ENCODE assay signal across 8 cellular contexts in genomic region chr12:6540181-6540877, GRCh38. TPM values are rescaled to one million over a fixed set of nuclear protein-coding genes. Genes with fewer than 3 reads are reported as not detected.
DNase-seq lines count a peak whose midpoint lies in the region; ATAC-seq, FAIRE-seq and TF ChIP-seq lines count a peak whose summit lies in the region.

No MANE protein-coding gene starts in this region.

- H3K27ac Mint-ChIP-seq in activated T-helper 2 cell treated with anti-CD3 and anti-CD28 coated beads, Interferon-gamma antibody, Interleukin-2, Interleukin-4, amounts not matched to agents 10 μg/mL and 5 μg/mL and 100 μg/mL, durations not matched to agents 14 hours and 24 hours and 36 hours = peak overlapping the region; percentile 73

- ATAC-seq in A549 = peak; percentile 58 to 69
- ATAC-seq in GM18907 (IDR thresholded peaks at IDR 0.05; ENCODE audit: unreplicated experiment) = peak; percentile 35

- FAIRE-seq in A549 (lab: Jason Lieb, UNC) = no peak

- intact Hi-C loops in activated T-helper 2 cell treated with anti-CD3 and anti-CD28 coated beads, Interferon-gamma antibody, Interleukin-2, Interleukin-4, amounts not matched to agents 10 μg/mL and 5 μg/mL and 100 μg/mL, durations not matched to agents 14 hours and 24 hours and 36 hours (cut with micrococcal nuclease) = no loop called here

- H3K36me3 ChIP-seq in parathyroid adenoma (ENCODE audit: control insufficient read depth, insufficient read depth, low read length) = no peaks in the 10 kb centered on the region

- no peak for TF ChIP-seq EP300 in A549 (IDR thresholded peaks at IDR 0.05)

- TF ChIP-seq CTCF in A549 (IDR thresholded peaks at IDR 0.05) (no peak), parathyroid adenoma (IDR thresholded peaks at IDR 0.05) (no peak)

- peak; percentile 87 to 91 for DNase-seq in A549 (ENCODE audit: low read depth in 1 of 2, low spot score in 1 of 2)
- DNase-seq in NCI-H524 (lab: John Stamatoyannopoulos, UW) = peak; percentile 20 to 61
- DNase-seq in activated T-helper 2 cell treated with anti-CD3 and anti-CD28 coated beads, Interferon-gamma antibody, Interleukin-2, Interleukin-4, amounts not matched to agents 10 μg/mL and 5 μg/mL and 100 μg/mL, durations not matched to agents 14 hours and 24 hours and 36 hours (ENCODE audit: low spot score) = peak; percentile 51
- DNase-seq in foreskin melanocyte = peak; percentile 74
- DNase-seq in RPMI8226 = no peak
- DNase-seq in GDM1 (lab: John Stamatoyannopoulos, UW) = no peak

- H3K4me3 Mint-ChIP-seq in activated T-helper 2 cell treated with anti-CD3 and anti-CD28 coated beads, Interferon-gamma antibody, Interleukin-2, Interleukin-4, amounts not matched to agents 10 μg/mL and 5 μg/mL and 100 μg/mL, durations not matched to agents 14 hours and 24 hours and 36 hours (ENCODE audit: low read depth) = peak overlapping the region; percentile 67

- POLR2A ChIA-PET in A549 (lab: Yijun Ruan, JAX) = interaction anchor here (0.8 to 3.5 kb wide), 5 partner anchors 13 to 70 kb away, joined by 3 to 28 read pairs (median 4); partner anchors contain the start of genes MRPL51, NOP2 and VAMP1

- no peaks in the 10 kb centered on the region for H3K27me3 Mint-ChIP-seq in activated T-helper 2 cell treated with anti-CD3 and anti-CD28 coated beads, Interferon-gamma antibody, Interleukin-2, Interleukin-4, amounts not matched to agents 10 μg/mL and 5 μg/mL and 100 μg/mL, durations not matched to agents 14 hours and 24 hours and 36 hours (ENCODE audit: low read depth)

- H3K4me1 ChIP-seq in A549 = peaks cover 57% of the 10 kb centered on the region
- peaks cover 8% of the 10 kb centered on the region for H3K4me1 ChIP-seq in parathyroid adenoma

- peak overlapping the region; percentile 90 for H3K4me2 ChIP-seq in A549
- H3K4me2 ChIP-seq in parathyroid adenoma (ENCODE audit: low read length) = peak overlapping the region; percentile 53

- H3K27ac ChIP-seq in A549 (peak overlapping the region; percentile 70 to 81), parathyroid adenoma (peak overlapping the region; percentile 36)

- no peaks in the 10 kb centered on the region for H3K9me3 Mint-ChIP-seq in activated T-helper 2 cell treated with anti-CD3 and anti-CD28 coated beads, Interferon-gamma antibody, Interleukin-2, Interleukin-4, amounts not matched to agents 10 μg/mL and 5 μg/mL and 100 μg/mL, durations not matched to agents 14 hours and 24 hours and 36 hours

- H3K4me1 Mint-ChIP-seq in activated T-helper 2 cell treated with anti-CD3 and anti-CD28 coated beads, Interferon-gamma antibody, Interleukin-2, Interleukin-4, amounts not matched to agents 10 μg/mL and 5 μg/mL and 100 μg/mL, durations not matched to agents 14 hours and 24 hours and 36 hours (ENCODE audit: low read depth) = peaks cover 49% of the 10 kb centered on the region

- 12% methylated on average over 30 of the region's 35 CpGs for WGBS in A549 (ENCODE audit: missing lambda C conversion rate)

- CTCF ChIA-PET in A549 (lab: Yijun Ruan, JAX) = interaction anchor here (0.9 to 25.9 kb wide), 11 partner anchors 12 to 286 kb away, joined by 3 to 491 read pairs (median 4); partner anchors contain the start of genes IFFO1 and NOP2

- H3K4me3 ChIP-seq in A549 = peak overlapping the region; percentile 34
- H3K4me3 ChIP-seq in parathyroid adenoma (ENCODE audit: low read depth, low read length) = peak overlapping the region; percentile 23

- H3K36me3 Mint-ChIP-seq in activated T-helper 2 cell treated with anti-CD3 and anti-CD28 coated beads, Interferon-gamma antibody, Interleukin-2, Interleukin-4, amounts not matched to agents 10 μg/mL and 5 μg/mL and 100 μg/mL, durations not matched to agents 14 hours and 24 hours and 36 hours (ENCODE audit: low read depth) = peaks cover 67% of the 10 kb centered on the region

- no peak for TF ChIP-seq POLR2A in A549 (IDR thresholded peaks at IDR 0.05; ENCODE audit: low read length)

- H3K9me3 ChIP-seq in A549 (no peaks in the 10 kb centered on the region), parathyroid adenoma (ENCODE audit: control insufficient read depth, low read length) (no peaks in the 10 kb centered on the region)

- no peak overlapping the region for H3K9ac ChIP-seq in parathyroid adenoma

- no peak for TF ChIP-seq RAD21 in A549 (conservative IDR thresholded peaks at IDR 0.05 in 1 of 2, IDR thresholded peaks at IDR 0.05 in 1 of 2)

- H3K27me3 ChIP-seq in parathyroid adenoma (ENCODE audit: control insufficient read depth, insufficient read depth, low read length) = no peaks in the 10 kb centered on the region

- peaks cover 6% of the 10 kb centered on the region for H3K79me2 ChIP-seq in parathyroid adenoma

- H2AFZ ChIP-seq in parathyroid adenoma = peak overlapping the region; percentile 68

TF ChIP-seq in A549, 52 proteins besides CTCF, POLR2A, EP300 and RAD21:
- TF ChIP-seq NR3C1 (IDR thresholded peaks at IDR 0.05) (no peak), TP53 (CRISPR knock-in tag; IDR thresholded peaks at IDR 0.05) (0 out of 2 replicates have a peak, but pooled peaks have one; percentile 31), HOXA7 (CRISPR knock-in tag; IDR thresholded peaks at IDR 0.05) (no peak), MAX (IDR thresholded peaks at IDR 0.05) (peak; percentile 23; the same call in 1 of the 2 replicates), NPAS2 (CRISPR knock-in tag; IDR thresholded peaks at IDR 0.05; ENCODE audit: borderline replicate concordance) (no peak), ZC3H11A (IDR thresholded peaks at IDR 0.05) (no peak), CBX8 (IDR thresholded peaks at IDR 0.05) (no peak), E2F6 (IDR thresholded peaks at IDR 0.05; ENCODE audit: borderline replicate concordance, low read depth) (peak; percentile 35; the same call in 1 of the 2 replicates)

RNA-seq across cellular contexts. Expression of gene GAPDH, which starts 6.0 kb away (rescaled TPM):
- polyA plus RNA-seq in A549 (2011; rRNA removed) (10,036 and 10,800 TPM in 2 replicates), A549 (2017; fragmentation: RNase III; extraction: RNeasy Plus Mini Kit Qiagen cat#74134 plus additional on column Dnase treatment) (6,292 to 6,607 TPM (median 6,463 TPM) in 3 replicates)
- polyA plus RNA-seq in A549 (2012; cell fraction: cytosol; rRNA removed) = 21,407 and 21,524 TPM in 2 replicates
- 14,086 and 20,182 TPM in 2 replicates for polyA plus RNA-seq in A549 (2012; cell fraction: nucleus; rRNA removed)
- 13,401 and 18,844 TPM in 2 replicates for polyA minus RNA-seq in A549 (2011; rRNA and poly(A)+ RNA removed)
- 4,713 and 4,805 TPM in 2 replicates for total RNA-seq in activated T-helper 2 cell treated with anti-CD3 and anti-CD28 coated beads, Interferon-gamma antibody, Interleukin-2, Interleukin-4, amounts not matched to agents 10 μg/mL and 5 μg/mL and 100 μg/mL, durations not matched to agents 14 hours and 24 hours and 36 hours

RNA-seq across cellular contexts. Expression of gene IFFO1, which starts 15.5 kb away (rescaled TPM):
- polyA plus RNA-seq in A549 (2011; rRNA removed) = 0.74 and 1.0 TPM in 2 replicates
- 0.74 and 1.1 TPM in 2 replicates for polyA plus RNA-seq in A549 (2012; cell fraction: cytosol; rRNA removed)
- polyA plus RNA-seq in A549 (2012; cell fraction: nucleus; rRNA removed) = 3.3 and 3.8 TPM in 2 replicates
- polyA plus RNA-seq in A549 (2017; fragmentation: RNase III; extraction: RNeasy Plus Mini Kit Qiagen cat#74134 plus additional on column Dnase treatment) = 0.94 to 1.5 TPM (median 1.1 TPM) in 3 replicates
- polyA minus RNA-seq in A549 (2011; rRNA and poly(A)+ RNA removed) = 1.2 and 1.3 TPM in 2 replicates
- total RNA-seq in activated T-helper 2 cell treated with anti-CD3 and anti-CD28 coated beads, Interferon-gamma antibody, Interleukin-2, Interleukin-4, amounts not matched to agents 10 μg/mL and 5 μg/mL and 100 μg/mL, durations not matched to agents 14 hours and 24 hours and 36 hours = 15.5 and 16.6 TPM in 2 replicates

RNA-seq across cellular contexts. Expression of gene NOP2, which starts 27.8 kb away (rescaled TPM):
- polyA plus RNA-seq in A549 (2011; rRNA removed) (162 and 176 TPM in 2 replicates), A549 (2017; fragmentation: RNase III; extraction: RNeasy Plus Mini Kit Qiagen cat#74134 plus additional on column Dnase treatment) (100 to 108 TPM (median 104 TPM) in 3 replicates)
- polyA plus RNA-seq in A549 (2012; cell fraction: cytosol; rRNA removed) = 82.7 and 85.6 TPM in 2 replicates
- 293 and 335 TPM in 2 replicates for polyA plus RNA-seq in A549 (2012; cell fraction: nucleus; rRNA removed)
- 90.2 and 92.1 TPM in 2 replicates for polyA minus RNA-seq in A549 (2011; rRNA and poly(A)+ RNA removed)
- total RNA-seq in activated T-helper 2 cell treated with anti-CD3 and anti-CD28 coated beads, Interferon-gamma antibody, Interleukin-2, Interleukin-4, amounts not matched to agents 10 μg/mL and 5 μg/mL and 100 μg/mL, durations not matched to agents 14 hours and 24 hours and 36 hours = 146 and 157 TPM in 2 replicates

RNA-seq across cellular contexts. Expression of gene NCAPD2, which starts 46.4 kb away (rescaled TPM):
- polyA plus RNA-seq in A549 (2011; rRNA removed) (130 and 145 TPM in 2 replicates), A549 (2017; fragmentation: RNase III; extraction: RNeasy Plus Mini Kit Qiagen cat#74134 plus additional on column Dnase treatment) (76.1 to 82.0 TPM (median 77.3 TPM) in 3 replicates)
- polyA plus RNA-seq in A549 (2012; cell fraction: cytosol; rRNA removed) = 86.9 and 90.0 TPM in 2 replicates
- 124 and 125 TPM in 2 replicates for polyA plus RNA-seq in A549 (2012; cell fraction: nucleus; rRNA removed)
- polyA minus RNA-seq in A549 (2011; rRNA and poly(A)+ RNA removed) = 163 and 187 TPM in 2 replicates
- total RNA-seq in activated T-helper 2 cell treated with anti-CD3 and anti-CD28 coated beads, Interferon-gamma antibody, Interleukin-2, Interleukin-4, amounts not matched to agents 10 μg/mL and 5 μg/mL and 100 μg/mL, durations not matched to agents 14 hours and 24 hours and 36 hours = 114 and 120 TPM in 2 replicates

RNA-seq across cellular contexts. Expression of gene MRPL51, which starts 47.3 kb away (rescaled TPM):
- polyA plus RNA-seq in A549 (2011; rRNA removed) (181 and 337 TPM in 2 replicates), A549 (2017; fragmentation: RNase III; extraction: RNeasy Plus Mini Kit Qiagen cat#74134 plus additional on column Dnase treatment) (260 to 272 TPM (median 265 TPM) in 3 replicates)
- 198 and 262 TPM in 2 replicates for polyA plus RNA-seq in A549 (2012; cell fraction: cytosol; rRNA removed)
- 65.6 and 118 TPM in 2 replicates for polyA plus RNA-seq in A549 (2012; cell fraction: nucleus; rRNA removed)
- 33.9 and 50.6 TPM in 2 replicates for polyA minus RNA-seq in A549 (2011; rRNA and poly(A)+ RNA removed)
- total RNA-seq in activated T-helper 2 cell treated with anti-CD3 and anti-CD28 coated beads, Interferon-gamma antibody, Interleukin-2, Interleukin-4, amounts not matched to agents 10 μg/mL and 5 μg/mL and 100 μg/mL, durations not matched to agents 14 hours and 24 hours and 36 hours = 262 and 283 TPM in 2 replicates

Comparison
In these comparisons a context has a peak if more than half of its experiments do, and no peak if none do; other contexts are left out.
1. DNase-seq: peak in A549 (2 of 2), NCI-H524 (2 of 2), activated T-helper 2 cell treated with anti-CD3 and anti-CD28 coated beads, Interferon-gamma antibody, Interleukin-2, Interleukin-4, amounts not matched to agents 10 μg/mL and 5 μg/mL and 100 μg/mL, durations not matched to agents 14 hours and 24 hours and 36 hours (single experiment) and foreskin melanocyte (single experiment); none in RPMI8226 (single experiment) and GDM1 (single experiment).